In the genomic region with DNA sequence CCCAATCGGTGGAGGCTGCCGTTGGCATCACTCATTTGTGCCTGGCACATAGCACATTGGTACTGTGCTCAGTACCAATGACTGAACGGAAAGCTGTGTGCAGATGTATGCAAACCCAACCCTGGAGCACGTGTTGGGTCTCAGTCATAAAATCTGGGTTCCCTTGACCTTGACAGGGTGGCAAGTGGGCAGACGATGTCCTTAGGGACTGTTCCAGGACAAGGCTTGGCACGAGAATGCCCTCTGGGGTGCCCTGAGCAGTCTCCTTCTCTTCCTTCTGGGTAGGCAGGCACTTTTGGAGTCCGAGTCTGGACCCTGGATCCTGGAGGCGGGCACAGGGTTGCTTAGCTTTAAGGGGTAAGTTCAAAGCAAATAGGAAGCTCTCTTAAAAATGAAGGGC, we compare ENCODE assay signal across 22 cellular contexts.
"Had no signal": no experiment of that assay in that cellular context is flagged by ENCODE, and none has a peak within 500 bp of the region (broad histone marks: within the 10 kb centered on the region; RNA-seq: fewer than 3 reads in every experiment).

No MANE protein-coding gene starts in this region.

- H3K4me3 Mint-ChIP-seq: activated naive CD8-positive, alpha-beta T cell treated with anti-CD3 and anti-CD28 coated beads, Interleukin-2, amount 50 U/mL, for 24 hours; activated T-cell treated with anti-CD3 and anti-CD28 coated beads, Interleukin-2, amount 50 U/mL, for 4 hours; activated T-helper 17 cell treated with anti-CD3 and anti-CD28 coated beads, Interleukin-2, amount 50 U/mL, for 72 hours; central memory CD8-positive, alpha-beta T cell; dendritic cell treated with granulocyte-macrophage colony-stimulating factor and Interleukin-4, amounts not matched to agents 40 ng/mL and 50 ng/mL, for 4 days; nephron progenitor cell; stimulated activated effector memory CD8-positive, alpha-beta T cell treated with anti-CD3 and anti-CD28 coated beads, Interleukin-12 subunit alpha, Interleukin-12 subunit beta, amount 100 ng/mL, for 72 hours; stimulated activated naive CD8-positive, alpha-beta T cell treated with anti-CD3 and anti-CD28 coated beads, Interleukin-15, Interleukin-2, amounts not matched to agents 100 ng/mL and 50 ng/mL, for 24 hours; T-cell had no signal

- H3K27me3 Mint-ChIP-seq: activated naive CD8-positive, alpha-beta T cell treated with anti-CD3 and anti-CD28 coated beads, Interleukin-2, amount 50 U/mL, for 24 hours; activated T-helper 17 cell treated with anti-CD3 and anti-CD28 coated beads, Interleukin-2, amount 50 U/mL, for 72 hours; central memory CD8-positive, alpha-beta T cell; dendritic cell treated with granulocyte-macrophage colony-stimulating factor and Interleukin-4, amounts not matched to agents 40 ng/mL and 50 ng/mL, for 4 days; stimulated activated naive CD8-positive, alpha-beta T cell treated with anti-CD3 and anti-CD28 coated beads, Interleukin-15, Interleukin-2, amounts not matched to agents 100 ng/mL and 50 ng/mL, for 24 hours; T-cell had no signal

- H3K27ac Mint-ChIP-seq: activated naive CD8-positive, alpha-beta T cell treated with anti-CD3 and anti-CD28 coated beads, Interleukin-2, amount 50 U/mL, for 24 hours; activated T-helper 17 cell treated with anti-CD3 and anti-CD28 coated beads, Interleukin-2, amount 50 U/mL, for 72 hours; dendritic cell treated with granulocyte-macrophage colony-stimulating factor and Interleukin-4, amounts not matched to agents 40 ng/mL and 50 ng/mL, for 4 days; nephron progenitor cell; progenitor cell of endocrine pancreas; stimulated activated effector memory CD8-positive, alpha-beta T cell treated with anti-CD3 and anti-CD28 coated beads, Interleukin-12 subunit alpha, Interleukin-12 subunit beta, amount 100 ng/mL, for 72 hours; stimulated activated naive CD8-positive, alpha-beta T cell treated with anti-CD3 and anti-CD28 coated beads, Interleukin-15, Interleukin-2, amounts not matched to agents 100 ng/mL and 50 ng/mL, for 24 hours had no signal

- H3K4me1 Mint-ChIP-seq: activated T-helper 17 cell treated with anti-CD3 and anti-CD28 coated beads, Interleukin-2, amount 50 U/mL, for 72 hours; central memory CD8-positive, alpha-beta T cell; stimulated activated effector memory CD8-positive, alpha-beta T cell treated with anti-CD3 and anti-CD28 coated beads, Interleukin-12 subunit alpha, Interleukin-12 subunit beta, amount 100 ng/mL, for 72 hours had no signal

- DNase-seq: activated CD4-positive, alpha-beta T cell treated with anti-CD3 and anti-CD28 coated beads, Interleukin-2, amount 50 U/mL, for 1 hour; activated naive CD4-positive, alpha-beta T cell; activated naive CD8-positive, alpha-beta T cell treated with anti-CD3 and anti-CD28 coated beads, Interleukin-2, amount 50 U/mL, for 24 hours; activated T-cell treated with anti-CD3 and anti-CD28 coated beads, Interleukin-2, amount 50 U/mL, for 4 hours; amygdala; esophagus squamous epithelium; foreskin melanocyte; heart right ventricle; kidney glomerular epithelial cell; left lung; mesendoderm; nephron progenitor cell; stimulated activated CD4-positive, alpha-beta T cell treated with anti-CD3 and anti-CD28 coated beads, Interleukin-4, amount 100 ng/mL, for 24 hours; substantia nigra; T-cell; upper lobe of left lung had no signal

- ATAC-seq: activated naive CD8-positive, alpha-beta T cell treated with anti-CD3 and anti-CD28 coated beads, Interleukin-2, amount 50 U/mL, for 24 hours; activated T-cell treated with anti-CD3 and anti-CD28 coated beads, Interleukin-2, amount 50 U/mL, for 4 hours; activated T-helper 17 cell treated with anti-CD3 and anti-CD28 coated beads, Interleukin-2, amount 50 U/mL, for 72 hours; heart right ventricle; left lung; stimulated activated effector memory CD8-positive, alpha-beta T cell treated with anti-CD3 and anti-CD28 coated beads, Interleukin-12 subunit alpha, Interleukin-12 subunit beta, amount 100 ng/mL, for 72 hours; T-cell had no signal

- H3K9me3 Mint-ChIP-seq: activated naive CD8-positive, alpha-beta T cell treated with anti-CD3 and anti-CD28 coated beads, Interleukin-2, amount 50 U/mL, for 24 hours; activated T-cell treated with anti-CD3 and anti-CD28 coated beads, Interleukin-2, amount 50 U/mL, for 4 hours; activated T-helper 17 cell treated with anti-CD3 and anti-CD28 coated beads, Interleukin-2, amount 50 U/mL, for 72 hours; central memory CD8-positive, alpha-beta T cell; dendritic cell treated with granulocyte-macrophage colony-stimulating factor and Interleukin-4, amounts not matched to agents 40 ng/mL and 50 ng/mL, for 4 days; stimulated activated effector memory CD8-positive, alpha-beta T cell treated with anti-CD3 and anti-CD28 coated beads, Interleukin-12 subunit alpha, Interleukin-12 subunit beta, amount 100 ng/mL, for 72 hours; stimulated activated naive CD8-positive, alpha-beta T cell treated with anti-CD3 and anti-CD28 coated beads, Interleukin-15, Interleukin-2, amounts not matched to agents 100 ng/mL and 50 ng/mL, for 24 hours; T-cell had no signal
